Comparison of ENCODE assay signal across 28 cellular contexts in the genomic region with DNA sequence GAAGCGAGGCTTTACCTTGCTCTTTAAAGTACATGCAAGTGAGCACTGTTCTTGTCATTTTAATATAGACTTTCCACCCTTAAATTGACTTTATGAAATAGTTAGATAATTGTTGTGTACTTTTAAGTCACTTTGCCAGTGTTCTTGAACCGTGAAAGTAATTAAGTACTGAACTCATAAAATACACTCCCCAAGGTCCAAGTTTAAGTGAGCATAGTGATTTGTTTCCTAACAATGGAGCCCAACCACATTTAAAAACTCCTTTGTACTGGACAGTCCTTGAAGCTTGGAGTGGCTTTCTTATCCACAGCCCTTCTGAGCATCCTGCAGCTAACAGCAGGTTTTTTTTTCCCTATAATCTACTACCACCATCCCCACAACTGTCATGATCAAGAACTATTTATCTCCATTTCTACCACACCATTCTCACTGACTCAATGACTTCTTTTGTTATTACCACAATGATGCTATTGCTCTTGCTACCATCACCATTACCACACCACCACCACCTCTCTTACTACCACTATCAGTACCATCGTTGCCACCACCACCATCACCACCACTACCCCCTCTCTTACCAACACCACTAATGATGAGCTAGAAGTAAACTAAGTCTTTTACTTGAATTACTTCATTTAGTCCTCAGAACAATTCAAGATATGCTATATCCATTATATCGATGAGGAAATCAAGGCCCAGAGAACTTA.
DNase-seq lines count a peak whose midpoint lies in the region; ATAC-seq and TF ChIP-seq lines count a peak whose summit lies in the region.
"Had no signal": no experiment of that assay in that cellular context is flagged by ENCODE, and none has a peak within 500 bp of the region (broad histone marks: within the 10 kb centered on the region; RNA-seq: fewer than 3 reads in every experiment).

No MANE protein-coding gene starts in this region.

- no peaks in the 10 kb centered on the region for H3K4me1 Mint-ChIP-seq in activated CD4-positive, alpha-beta T cell treated with anti-CD3 and anti-CD28 coated beads for 36 hours
- H3K4me1 Mint-ChIP-seq: endodermal cell; naive thymus-derived CD8-positive, alpha-beta T cell had no signal

- peak overlapping the region; percentile 22 for H3K27ac ChIP-seq in cardiac muscle cell
- H3K27ac ChIP-seq: BLaER1 treated with 17β-estradiol and CSF1 and Interleukin-3, amounts not matched to agents 10 nM and 100 nM; HL-60; spleen had no signal

- H3K9me3 ChIP-seq in cardiac muscle cell (ENCODE audit: low read depth), result no peaks in the 10 kb centered on the region
- H3K9me3 ChIP-seq: BLaER1 treated with 17β-estradiol and CSF1 and Interleukin-3, amounts not matched to agents 10 nM and 100 nM; Caco-2; spleen had no signal

- POLR2A ChIA-PET in activated CD4-positive, alpha-beta T cell treated with anti-CD3 and anti-CD28 coated beads for 36 hours (lab: Charles Lee), result no interaction called here

- H3K4me3 Mint-ChIP-seq in activated CD4-positive, alpha-beta T cell treated with anti-CD3 and anti-CD28 coated beads for 36 hours, result no peak overlapping the region
- H3K4me3 Mint-ChIP-seq: endodermal cell; mesothelial cell of epicardium; naive thymus-derived CD8-positive, alpha-beta T cell had no signal

- no peak overlapping the region for H3K27ac Mint-ChIP-seq in activated CD4-positive, alpha-beta T cell treated with anti-CD3 and anti-CD28 coated beads for 36 hours
- H3K27ac Mint-ChIP-seq: endodermal cell; naive thymus-derived CD8-positive, alpha-beta T cell had no signal

- H3K9me3 Mint-ChIP-seq in activated CD4-positive, alpha-beta T cell treated with anti-CD3 and anti-CD28 coated beads for 36 hours (ENCODE audit: low read depth), result no peaks in the 10 kb centered on the region
- H3K9me3 Mint-ChIP-seq: endodermal cell; naive thymus-derived CD8-positive, alpha-beta T cell had no signal

- CTCF ChIA-PET in activated CD4-positive, alpha-beta T cell treated with anti-CD3 and anti-CD28 coated beads for 36 hours (lab: Charles Lee), result no interaction called here

- DNase-seq in cardiac muscle cell (ENCODE audit: low read depth in 1 of 2, low spot score in 1 of 2) (no peak), cardiac septum (ENCODE audit: low spot score) (no peak), NCI-H69 (lab: John Stamatoyannopoulos, UW) (peak; percentile 92), fibroblast of gingiva (ENCODE audit: low read depth) (peak; percentile 3), HuH-7 (ENCODE audit: low spot score) (no peak), SK-N-DZ (ENCODE audit: low spot score) (no peak)
- no peak for DNase-seq in activated CD4-positive, alpha-beta T cell treated with anti-CD3 and anti-CD28 coated beads for 36 hours
- no peak for DNase-seq in effector CD4-positive, alpha-beta T cell
- DNase-seq: activated CD4-positive, alpha-beta T cell treated with anti-CD3 and anti-CD28 coated beads for 4 hours; activated naive CD4-positive, alpha-beta T cell treated with anti-CD3 and anti-CD28 coated beads, Interleukin-2, amount 50 U/mL, for 16 hours; activated T-cell treated with anti-CD3 and anti-CD28 coated beads, Interleukin-2, amount 50 U/mL, for 48 hours; aorta; Caco-2; DMS79 treated with DMSO at 0.1 percent for 48 hours; endodermal cell; head of caudate nucleus; left colon; naive thymus-derived CD8-positive, alpha-beta T cell; NCI-H1105 treated with DMSO at 0.1 percent for 48 hours; NCI-H446; SIG-M5; spleen; stimulated activated CD4-positive, alpha-beta T cell treated with anti-CD3 and anti-CD28 coated beads, Interleukin-4, amount 100 ng/mL, for 24 hours; T-helper 1 cell; trophoblast cell had no signal

- no peaks in the 10 kb centered on the region for H3K27me3 Mint-ChIP-seq in activated CD4-positive, alpha-beta T cell treated with anti-CD3 and anti-CD28 coated beads for 36 hours

- no peak overlapping the region for H3K4me3 ChIP-seq in cardiac muscle cell
- H3K4me3 ChIP-seq: BLaER1 treated with 17β-estradiol and CSF1 and Interleukin-3, amounts not matched to agents 10 nM and 100 nM; spleen had no signal

- H3K4me1 ChIP-seq in cardiac muscle cell (ENCODE audit: low read depth), result no peaks in the 10 kb centered on the region
- H3K4me1 ChIP-seq: BLaER1 treated with 17β-estradiol and CSF1 and Interleukin-3, amounts not matched to agents 10 nM and 100 nM; spleen had no signal

- no peaks in the 10 kb centered on the region for H3K27me3 ChIP-seq in cardiac muscle cell
- H3K27me3 ChIP-seq: BLaER1 treated with 17β-estradiol and CSF1 and Interleukin-3, amounts not matched to agents 10 nM and 100 nM; spleen had no signal

- TF ChIP-seq CTCF in cardiac muscle cell (IDR thresholded peaks at IDR 0.05; ENCODE audit: low read depth, low read length), result no peak

- H3K36me3 ChIP-seq in cardiac muscle cell, result no peaks in the 10 kb centered on the region
- H3K36me3 ChIP-seq: BLaER1 treated with 17β-estradiol and CSF1 and Interleukin-3, amounts not matched to agents 10 nM and 100 nM; spleen had no signal

- H3K36me3 Mint-ChIP-seq in activated CD4-positive, alpha-beta T cell treated with anti-CD3 and anti-CD28 coated beads for 36 hours (ENCODE audit: low read depth), result no peaks in the 10 kb centered on the region
- H3K36me3 Mint-ChIP-seq: mesothelial cell of epicardium; naive thymus-derived CD8-positive, alpha-beta T cell had no signal

- ATAC-seq in activated CD4-positive, alpha-beta T cell treated with anti-CD3 and anti-CD28 coated beads for 36 hours, result no peak
- ATAC-seq: left colon; naive thymus-derived CD8-positive, alpha-beta T cell had no signal

- intact Hi-C loops in cardiac septum (cut with DNase I), result no loop called here
- intact Hi-C loops in activated CD4-positive, alpha-beta T cell treated with anti-CD3 and anti-CD28 coated beads for 36 hours (cut with DNase I, micrococcal nuclease), result no loop called here

Comparison
In these comparisons a context has a peak if more than half of its experiments do, and no peak if none do; other contexts are left out.
1. DNase-seq: peak in NCI-H69 (single experiment) and fibroblast of gingiva (single experiment); none in cardiac muscle cell (0 of 2), cardiac septum (single experiment), HuH-7 (single experiment), SK-N-DZ (single experiment), activated CD4-positive, alpha-beta T cell treated with anti-CD3 and anti-CD28 coated beads for 36 hours (single experiment) and effector CD4-positive, alpha-beta T cell (single experiment).